33 cellular contexts compared by ENCODE assay signal in genomic region chr2:171858397-171858958, GRCh38. TPM values are rescaled to one million over a fixed set of nuclear protein-coding genes. Genes with fewer than 3 reads are reported as not detected.
DNase-seq lines count a peak whose midpoint lies in the region; ATAC-seq, FAIRE-seq and TF ChIP-seq lines count a peak whose summit lies in the region.
"Had no signal": no experiment of that assay in that cellular context is flagged by ENCODE, and none has a peak within 500 bp of the region (broad histone marks: within the 10 kb centered on the region; RNA-seq: fewer than 3 reads in every experiment).

No MANE protein-coding gene starts in this region.

- ATAC-seq in left ventricle myocardium superior (peak; percentile 67), left cardiac atrium (no peak)
- ATAC-seq: A549; activated T-helper 17 cell treated with anti-CD3 and anti-CD28 coated beads, Interleukin-2, amount 50 U/mL, for 72 hours; CD8-positive, alpha-beta T cell; left lung had no signal

- peaks cover 2% of the 10 kb centered on the region for H3K4me1 ChIP-seq in endothelial cell of umbilical vein (ENCODE audit: control insufficient read depth, extremely low read depth, insufficient read depth, low read length)
- H3K4me1 ChIP-seq: A549, BE2C, colonic mucosa, left lung, sigmoid colon, tibial nerve had no signal

- H3K4me2 ChIP-seq in endothelial cell of umbilical vein (ENCODE audit: insufficient read depth, low read length), result no peak overlapping the region
- H3K4me2 ChIP-seq: A549, PC-9 had no signal

- CTCF ChIA-PET in endothelial cell of umbilical vein (lab: Charles Lee) (interaction anchor here (1.3 kb wide), 1 partner anchor 12 kb away, joined by 3 read pairs; no protein-coding TSS in a partner anchor), HEK293T (lab: Yijun Ruan, JAX) (no interaction called here)

- no peak for TF ChIP-seq CTCF in endothelial cell of umbilical vein (IDR thresholded peaks at IDR 0.05; ENCODE audit: extremely low read depth in 1 of 2, insufficient read depth in 1 of 2, low read depth in 1 of 2, low read length in 2 of 2)

- POLR2A ChIA-PET in endothelial cell of umbilical vein (lab: Charles Lee), result no interaction called here
- POLR2A ChIA-PET in HEK293T (lab: Yijun Ruan, JAX), result interaction anchor here (0.9 kb wide), 1 partner anchor 35 kb away, joined by 4 read pairs; the partner anchor contains the start of gene SLC25A12

- H3K9me3 ChIP-seq in endothelial cell of umbilical vein (replicated peaks; ENCODE audit: control insufficient read depth, insufficient read depth, low read length), result no peaks in the 10 kb centered on the region
- H3K9me3 ChIP-seq: A549, BE2C, colonic mucosa, left lung, sigmoid colon, tibial nerve had no signal

- H2AFZ ChIP-seq in endothelial cell of umbilical vein (ENCODE audit: low read depth, low read length), result no peak overlapping the region
- H2AFZ ChIP-seq: PC-9 had no signal

- intact Hi-C loops in left ventricle myocardium superior (cut with micrococcal nuclease) (no loop called here), left cardiac atrium (cut with DNase I) (no loop called here), endothelial cell of umbilical vein (cut with micrococcal nuclease) (no loop called here)

- H3K27ac ChIP-seq in endothelial cell of umbilical vein (ENCODE audit: insufficient read depth, low read depth, low read length), result no peak overlapping the region
- H3K27ac ChIP-seq: A549, colonic mucosa, left lung, PC-9, sigmoid colon, tibial nerve had no signal

- DNase-seq in left ventricle myocardium superior (no peak), left cardiac atrium (no peak), endothelial cell of umbilical vein (ENCODE audit: low read depth, low spot score) (peak; percentile 83), left kidney (ENCODE audit: low read depth, low spot score) (peak; percentile 41), stromal cell of bone marrow (ENCODE audit: low read depth) (peak; percentile 32), Ammon's horn (ENCODE audit: low spot score) (no peak), amniotic stem cell (lab: John Stamatoyannopoulos, UW) (no peak), HEK293T (ENCODE audit: extremely low spot score) (no peak)
- DNase-seq: activated CD4-positive, alpha-beta memory T cell treated with anti-CD3 and anti-CD28 coated beads, Interleukin-2, amount 10 ng/mL, durations not matched to agents 7 days and 5 days; activated CD4-positive, alpha-beta T cell treated with anti-CD3 and anti-CD28 coated beads for 1 hour; activated CD8-positive, alpha-beta memory T cell treated with anti-CD3 and anti-CD28 coated beads, Interleukin-2, amount 50 U/mL, for 4 hours; activated naive CD4-positive, alpha-beta T cell treated with anti-CD3 and anti-CD28 coated beads, Interleukin-2, amount 10 ng/mL, durations not matched to agents 7 days and 5 days; amygdala; BE2C; CD8-positive, alpha-beta T cell; colonic mucosa; effector memory CD4-positive, alpha-beta T cell; erythroblast; hypothalamus; left lung; NCI-H1417 treated with DMSO at 0.1 percent for 48 hours; NCI-H2081; NCI-H2227 treated with DMSO at 0.1 percent for 48 hours; NCI-H526 treated with DMSO at 0.1 percent for 48 hours; PC-9; sigmoid colon; stimulated activated CD4-positive, alpha-beta T cell treated with anti-CD3 and anti-CD28 coated beads, Interleukin-4, amount 100 ng/mL, for 24 hours; T-helper 2 cell had no signal

- H3K27me3 ChIP-seq in endothelial cell of umbilical vein (ENCODE audit: control insufficient read depth in 2 of 2, insufficient read depth in 2 of 2, low read length in 2 of 2), result no peaks in the 10 kb centered on the region
- H3K27me3 ChIP-seq: BE2C, colonic mucosa, left lung, sigmoid colon, tibial nerve had no signal

- H3K79me2 ChIP-seq in endothelial cell of umbilical vein (ENCODE audit: control insufficient read depth, insufficient read depth, low read length), result no peaks in the 10 kb centered on the region

- H3K4me3 ChIP-seq in endothelial cell of umbilical vein (replicated peaks in 1 of 3; ENCODE audit: insufficient read depth in 1 of 3, low read depth in 1 of 3, low read length in 3 of 3), result no peak overlapping the region
- H3K4me3 ChIP-seq: A549, colonic mucosa, left lung, PC-9, sigmoid colon, tibial nerve had no signal

- no peak for TF ChIP-seq POLR2A in endothelial cell of umbilical vein (IDR thresholded peaks at IDR 0.05; ENCODE audit: low read depth, low read length)

- H3K9me1 ChIP-seq in endothelial cell of umbilical vein (replicated peaks; ENCODE audit: control insufficient read depth, extremely low read depth, insufficient read depth, low read length), result no peaks in the 10 kb centered on the region

- FAIRE-seq in endothelial cell of umbilical vein (lab: Jason Lieb, UNC), result no peak
- FAIRE-seq: A549, bronchial epithelial cell, GM18507 had no signal

- dilution Hi-C loops in endothelial cell of umbilical vein (cut with MboI; ENCODE audit: extremely low pct_ligation_motif_present, low sequenced_read_pairs), result no loop called here

- no peaks in the 10 kb centered on the region for H4K20me1 ChIP-seq in endothelial cell of umbilical vein (replicated peaks; ENCODE audit: control insufficient read depth, extremely low read depth, insufficient read depth, low read length)

- no peaks in the 10 kb centered on the region for H3K36me3 ChIP-seq in endothelial cell of umbilical vein (ENCODE audit: control insufficient read depth in 2 of 2, extremely low read depth in 1 of 2, insufficient read depth in 2 of 2, low read length in 2 of 2)
- H3K36me3 ChIP-seq: BE2C, colonic mucosa had no signal

- no TSS peak for BruUV-seq in endothelial cell of umbilical vein (replicated peaks; lab: Mats Ljungman, UMichigan)

- no peak overlapping the region for H3K9ac ChIP-seq in endothelial cell of umbilical vein (replicated peaks; ENCODE audit: extremely low read depth, insufficient read depth, low read length)

TF ChIP-seq in endothelial cell of umbilical vein, 7 proteins besides CTCF, POLR2A, EP300 and RAD21:
- no peak for TF ChIP-seq MYC (IDR thresholded peaks at IDR 0.05; ENCODE audit: low read depth, low read length)
- no peak for TF ChIP-seq MAX (IDR thresholded peaks at IDR 0.05; ENCODE audit: insufficient read depth, insufficient read length)
- no peak for TF ChIP-seq POLR2AphosphoS5 (IDR thresholded peaks at IDR 0.05; ENCODE audit: insufficient read depth, low read depth, low read length)
- no peak for TF ChIP-seq JUN (IDR thresholded peaks at IDR 0.05; ENCODE audit: borderline replicate concordance, insufficient read depth, insufficient read length, low read depth)
- TF ChIP-seq EZH2 (IDR thresholded peaks at IDR 0.05; ENCODE audit: borderline replicate concordance, low read depth, low read length, severe bottlenecking), result no peak
- no peak for TF ChIP-seq GATA2 (IDR thresholded peaks at IDR 0.05; ENCODE audit: insufficient read depth, insufficient read length, low read depth, low read length)
- TF ChIP-seq FOS (IDR thresholded peaks at IDR 0.05; ENCODE audit: borderline replicate concordance, insufficient read depth, low read length), result no peak

TF ChIP-seq in HEK293T, 16 proteins besides CTCF, POLR2A, EP300 and RAD21:
- no peak for TF ChIP-seq FOXK2 (IDR thresholded peaks at IDR 0.05)

RNA-seq across cellular contexts. Expression of gene SLC25A12, which starts 35.6 kb away (rescaled TPM):
- total RNA-seq in left ventricle myocardium superior (134 TPM), left cardiac atrium (100 to 1,000 TPM in 1 of 2 donors, 10 to 100 TPM in 1; 65.6 to 101 TPM), endothelial cell of umbilical vein (17.1 and 17.5 TPM in 2 replicates)
- 11.7 and 13.6 TPM in 2 replicates for polyA plus RNA-seq in endothelial cell of umbilical vein
- polyA plus RNA-seq in endothelial cell of umbilical vein (2011; cell fraction: cytosol; rRNA removed), result 13.3 and 13.4 TPM in 2 replicates
- polyA plus RNA-seq in endothelial cell of umbilical vein (2011; cell fraction: nucleus; rRNA removed), result 25.2 and 27.8 TPM in 2 replicates
- 13.2 and 19.3 TPM in 2 replicates for polyA plus RNA-seq in endothelial cell of umbilical vein (2012)
- 19.9 and 21.6 TPM in 2 replicates for polyA minus RNA-seq in endothelial cell of umbilical vein
- polyA minus RNA-seq in endothelial cell of umbilical vein (2011; cell fraction: cytosol; rRNA and poly(A)+ RNA removed), result 6.5 TPM
- polyA minus RNA-seq in endothelial cell of umbilical vein (2011; cell fraction: nucleus; rRNA and poly(A)+ RNA removed), result 20.1 and 32.8 TPM in 2 replicates

Comparison
In these comparisons a context has a peak if more than half of its experiments do, and no peak if none do; other contexts are left out.
1. DNase-seq: peak in endothelial cell of umbilical vein (single experiment), left kidney (single experiment) and stromal cell of bone marrow (single experiment); none in left ventricle myocardium superior (single experiment), left cardiac atrium (single experiment), Ammon's horn (single experiment), amniotic stem cell (single experiment) and HEK293T (single experiment).